In the genomic region with DNA sequence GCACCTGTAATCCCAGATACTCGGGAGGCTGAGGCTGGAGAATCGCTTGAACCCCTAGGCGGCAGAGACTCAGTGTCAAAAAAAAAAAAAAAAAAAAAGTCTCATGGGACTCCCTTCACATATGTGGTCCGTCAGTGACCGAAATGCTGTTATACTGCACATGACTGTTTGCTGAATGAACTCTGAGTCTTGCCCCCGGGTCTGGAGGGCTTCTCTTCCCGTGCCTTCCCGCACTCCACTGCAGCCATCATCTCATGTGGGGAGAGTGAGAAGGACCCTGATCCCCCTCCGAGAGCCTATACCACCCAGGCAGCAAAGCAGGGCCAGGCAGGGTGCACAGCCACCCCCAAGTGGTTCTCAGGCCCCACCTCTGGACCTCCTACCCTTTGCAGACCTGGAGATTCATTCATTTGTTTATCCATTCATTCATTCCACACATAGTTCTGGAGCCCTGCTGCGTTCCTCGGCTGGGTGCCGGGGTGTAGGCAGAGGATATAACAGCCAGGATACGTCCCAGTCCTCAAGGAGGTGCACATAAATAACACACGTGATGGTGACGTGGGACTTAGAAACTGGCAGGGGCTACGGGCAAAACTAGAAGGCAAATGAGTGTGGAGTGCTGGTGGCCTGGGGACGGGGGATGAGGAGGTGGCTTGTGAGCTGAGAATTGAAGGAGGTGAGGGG, we compare ENCODE assay signal across 20 cellular contexts. TPM values are rescaled to one million over a fixed set of nuclear protein-coding genes. Genes with fewer than 3 reads are reported as not detected.
DNase-seq lines count a peak whose midpoint lies in the region; ATAC-seq and TF ChIP-seq lines count a peak whose summit lies in the region.
"Had no signal": no experiment of that assay in that cellular context is flagged by ENCODE, and none has a peak within 500 bp of the region (broad histone marks: within the 10 kb centered on the region; RNA-seq: fewer than 3 reads in every experiment).

No MANE protein-coding gene starts in this region.

- no peaks in the 10 kb centered on the region for H3K9me3 Mint-ChIP-seq in chondrocyte (ENCODE audit: low read depth)
- no peaks in the 10 kb centered on the region for H3K9me3 Mint-ChIP-seq in activated T-helper 17 cell treated with anti-CD3 and anti-CD28 coated beads, Interleukin-2, amount 50 U/mL, for 72 hours
- H3K9me3 Mint-ChIP-seq: dendritic cell treated with granulocyte-macrophage colony-stimulating factor and Interleukin-4, amounts not matched to agents 40 ng/mL and 50 ng/mL, for 4 days; mesothelial cell of epicardium; T-helper 1 cell treated with Interleukin-12 subunit alpha and Interleukin-12 subunit beta and Interleukin-4 antibody, amounts not matched to agents 30 μg/mL and 1 μg/mL, for 36 hours had no signal

- no peaks in the 10 kb centered on the region for H3K27me3 Mint-ChIP-seq in chondrocyte (ENCODE audit: low read depth)
- H3K27me3 Mint-ChIP-seq in activated T-helper 17 cell treated with anti-CD3 and anti-CD28 coated beads, Interleukin-2, amount 50 U/mL, for 72 hours = peaks cover 6% of the 10 kb centered on the region

- peaks cover 4% of the 10 kb centered on the region for H3K4me1 Mint-ChIP-seq in chondrocyte (ENCODE audit: low read depth)
- H3K4me1 Mint-ChIP-seq in activated T-helper 17 cell treated with anti-CD3 and anti-CD28 coated beads, Interleukin-2, amount 50 U/mL, for 72 hours = no peaks in the 10 kb centered on the region
- H3K4me1 Mint-ChIP-seq: activated CD8-positive, alpha-beta memory T cell treated with anti-CD3 and anti-CD28 coated beads, Interleukin-2, amount 10 ng/mL, durations not matched to agents 7 days and 5 days had no signal

- H3K27me3 ChIP-seq in H7 (ENCODE audit: control insufficient read depth, insufficient read depth, low read length) (no peaks in the 10 kb centered on the region; the same call in 1 of the 2 replicates), rectal smooth muscle tissue (ENCODE audit: control insufficient read depth, insufficient read depth, low read length) (peaks cover 3% of the 10 kb centered on the region)
- H3K27me3 ChIP-seq: BLaER1, uterus had no signal

- H3K36me3 ChIP-seq in H7 (replicated peaks; ENCODE audit: control insufficient read depth, insufficient read depth, low read length) (no peaks in the 10 kb centered on the region), rectal smooth muscle tissue (ENCODE audit: control insufficient read depth, insufficient read depth, low read length) (no peaks in the 10 kb centered on the region)
- H3K36me3 ChIP-seq: uterus had no signal

- peaks cover 15% of the 10 kb centered on the region for H3K4me1 ChIP-seq in rectal smooth muscle tissue (ENCODE audit: control insufficient read depth, insufficient read depth, low read length)

- H3K9ac ChIP-seq in rectal smooth muscle tissue (ENCODE audit: low read length) = no peak overlapping the region
- H3K9ac ChIP-seq: BLaER1 had no signal

- DNase-seq in H7 (peak; percentile 46), chondrocyte (ENCODE audit: low spot score) (no peak)
- DNase-seq in stimulated activated naive CD4-positive, alpha-beta T cell treated with Interleukin-2 at 50 U/mL for 16 hours (lab: John Stamatoyannopoulos, UW) = no peak
- DNase-seq: activated CD8-positive, alpha-beta memory T cell treated with anti-CD3 and anti-CD28 coated beads, Interleukin-2, amount 10 ng/mL, durations not matched to agents 7 days and 5 days; activated naive CD4-positive, alpha-beta T cell; erythroblast; kidney glomerular epithelial cell; NCI-H2029; nucleus accumbens; RPMI8226; stimulated activated naive B cell treated with anti-CD40 and anti-IgM and Interleukin-4, amounts not matched to agents 10 μg/mL and 1 μg/mL and 100 μg/mL, for 72 hours; uterus had no signal

- H3K4me3 ChIP-seq in H7 (ENCODE audit: insufficient read depth, low read depth, low read length) (no peak overlapping the region), rectal smooth muscle tissue (ENCODE audit: low read length) (no peak overlapping the region)
- H3K4me3 ChIP-seq: BLaER1, uterus had no signal

- no peak for ATAC-seq in activated T-helper 17 cell treated with anti-CD3 and anti-CD28 coated beads, Interleukin-2, amount 50 U/mL, for 72 hours (replicated peaks)
- ATAC-seq: activated CD8-positive, alpha-beta memory T cell treated with anti-CD3 and anti-CD28 coated beads, Interleukin-2, amount 10 ng/mL, durations not matched to agents 7 days and 5 days had no signal

- no peak overlapping the region for H3K4me3 Mint-ChIP-seq in chondrocyte (ENCODE audit: unreplicated experiment)
- no peak overlapping the region for H3K4me3 Mint-ChIP-seq in activated T-helper 17 cell treated with anti-CD3 and anti-CD28 coated beads, Interleukin-2, amount 50 U/mL, for 72 hours
- H3K4me3 Mint-ChIP-seq: activated CD8-positive, alpha-beta memory T cell treated with anti-CD3 and anti-CD28 coated beads, Interleukin-2, amount 10 ng/mL, durations not matched to agents 7 days and 5 days; dendritic cell treated with granulocyte-macrophage colony-stimulating factor and Interleukin-4, amounts not matched to agents 40 ng/mL and 50 ng/mL, for 4 days; mesothelial cell of epicardium; stimulated activated naive B cell treated with anti-CD40 and anti-IgM and Interleukin-4, amounts not matched to agents 10 μg/mL and 1 μg/mL and 100 μg/mL, for 72 hours; T-helper 1 cell treated with Interleukin-12 subunit alpha and Interleukin-12 subunit beta and Interleukin-4 antibody, amounts not matched to agents 30 μg/mL and 1 μg/mL, for 36 hours had no signal

- H3K27ac ChIP-seq in rectal smooth muscle tissue (ENCODE audit: low read depth, low read length) = peak overlapping the region; percentile 58
- H3K27ac ChIP-seq: BLaER1, uterus had no signal

- no peak for TF ChIP-seq CTCF in chondrocyte (IDR thresholded peaks at IDR 0.05)

- no peaks in the 10 kb centered on the region for H3K36me3 Mint-ChIP-seq in chondrocyte (ENCODE audit: low read depth)
- H3K36me3 Mint-ChIP-seq in activated T-helper 17 cell treated with anti-CD3 and anti-CD28 coated beads, Interleukin-2, amount 50 U/mL, for 72 hours (ENCODE audit: low read depth) = no peaks in the 10 kb centered on the region
- H3K36me3 Mint-ChIP-seq: activated CD8-positive, alpha-beta memory T cell treated with anti-CD3 and anti-CD28 coated beads, Interleukin-2, amount 10 ng/mL, durations not matched to agents 7 days and 5 days; mesothelial cell of epicardium had no signal

- H3K27ac Mint-ChIP-seq in chondrocyte (ENCODE audit: unreplicated experiment) = peak overlapping the region; percentile 68
- no peak overlapping the region for H3K27ac Mint-ChIP-seq in activated T-helper 17 cell treated with anti-CD3 and anti-CD28 coated beads, Interleukin-2, amount 50 U/mL, for 72 hours
- H3K27ac Mint-ChIP-seq: activated CD8-positive, alpha-beta memory T cell treated with anti-CD3 and anti-CD28 coated beads, Interleukin-2, amount 10 ng/mL, durations not matched to agents 7 days and 5 days; dendritic cell treated with granulocyte-macrophage colony-stimulating factor and Interleukin-4, amounts not matched to agents 40 ng/mL and 50 ng/mL, for 4 days; mesothelial cell of epicardium; stimulated activated naive B cell treated with anti-CD40 and anti-IgM and Interleukin-4, amounts not matched to agents 10 μg/mL and 1 μg/mL and 100 μg/mL, for 72 hours; T-helper 1 cell treated with Interleukin-12 subunit alpha and Interleukin-12 subunit beta and Interleukin-4 antibody, amounts not matched to agents 30 μg/mL and 1 μg/mL, for 36 hours had no signal

RNA-seq across cellular contexts. Expression of gene NDUFA11, which starts 14.2 kb away (rescaled TPM):
- total RNA-seq in H7 (2014; rRNA removed; shearing (Covaris generic)) = 181 and 244 TPM in 2 replicates
- 202 to 224 TPM (median 204 TPM) in 3 replicates for total RNA-seq in chondrocyte
- 100 to 1,000 TPM; 162 to 249 TPM for total RNA-seq in activated T-helper 17 cell treated with anti-CD3 and anti-CD28 coated beads, Interleukin-2, amount 50 U/mL, for 72 hours

RNA-seq across cellular contexts. Expression of gene VMAC, which starts 15.2 kb away (rescaled TPM):
- 2.1 and 3.5 TPM in 2 replicates for total RNA-seq in H7 (2014; rRNA removed; shearing (Covaris generic))
- total RNA-seq in chondrocyte = 5.6 to 6.5 TPM (median 6.1 TPM) in 3 replicates
- 1 to 10 TPM; 3.7 to 4.4 TPM for total RNA-seq in activated T-helper 17 cell treated with anti-CD3 and anti-CD28 coated beads, Interleukin-2, amount 50 U/mL, for 72 hours

RNA-seq across cellular contexts. Expression of gene FUT5, which starts 19.1 kb away (rescaled TPM):
- 0.18 TPM in 1 of 2 replicates, not detected in the other for total RNA-seq in H7 (2014; rRNA removed; shearing (Covaris generic))
- not detected in 3 replicates for total RNA-seq in chondrocyte
- under 1 TPM in 1 of 2 donors, not detected in 1; 0.48 TPM for total RNA-seq in activated T-helper 17 cell treated with anti-CD3 and anti-CD28 coated beads, Interleukin-2, amount 50 U/mL, for 72 hours
- total RNA-seq: activated CD8-positive, alpha-beta memory T cell treated with anti-CD3 and anti-CD28 coated beads, Interleukin-2, amount 10 ng/mL, durations not matched to agents 7 days and 5 days; H4; skeletal muscle tissue; uterus had no signal

RNA-seq across cellular contexts. Expression of gene CAPS, which starts 24.6 kb away (rescaled TPM):
- total RNA-seq in H7 (2014; rRNA removed; shearing (Covaris generic)) = 2.2 and 2.7 TPM in 2 replicates
- total RNA-seq in chondrocyte = 7.2 to 11.9 TPM (median 10.5 TPM) in 3 replicates
- 1 to 10 TPM; 3.8 to 5.1 TPM for total RNA-seq in activated T-helper 17 cell treated with anti-CD3 and anti-CD28 coated beads, Interleukin-2, amount 50 U/mL, for 72 hours

RNA-seq across cellular contexts. Expression of gene FUT3, which starts 38.2 kb away (rescaled TPM):
- total RNA-seq in H7 (2014; rRNA removed; shearing (Covaris generic)) = not detected in 2 replicates
- not detected in 3 replicates for total RNA-seq in chondrocyte
- total RNA-seq in activated T-helper 17 cell treated with anti-CD3 and anti-CD28 coated beads, Interleukin-2, amount 50 U/mL, for 72 hours = 1 to 10 TPM in 1 of 2 donors, not detected in 1; 1.4 TPM
- total RNA-seq: activated CD8-positive, alpha-beta memory T cell treated with anti-CD3 and anti-CD28 coated beads, Interleukin-2, amount 10 ng/mL, durations not matched to agents 7 days and 5 days; H4; skeletal muscle tissue had no signal
